ENCODE assay signal across 17 cellular contexts in genomic region chr18:10062292-10062940, GRCh38.
DNase-seq lines count a peak whose midpoint lies in the region; ATAC-seq and TF ChIP-seq lines count a peak whose summit lies in the region.
"Had no signal": no experiment of that assay in that cellular context is flagged by ENCODE, and none has a peak within 500 bp of the region (broad histone marks: within the 10 kb centered on the region; RNA-seq: fewer than 3 reads in every experiment).

No MANE protein-coding gene starts in this region.

- H3K36me3 Mint-ChIP-seq in dendritic cell treated with granulocyte-macrophage colony-stimulating factor and Interleukin-4, amounts not matched to agents 40 ng/mL and 50 ng/mL, for 4 days (ENCODE audit: low read depth) = no peaks in the 10 kb centered on the region
- H3K36me3 Mint-ChIP-seq in nephron progenitor cell (ENCODE audit: low read depth) = no peaks in the 10 kb centered on the region
- H3K36me3 Mint-ChIP-seq: naive thymus-derived CD4-positive, alpha-beta T cell had no signal

- no peak overlapping the region for H3K4me3 ChIP-seq in AG10803 (ENCODE audit: low read length)

- intact Hi-C loops in dendritic cell treated with granulocyte-macrophage colony-stimulating factor and Interleukin-4, amounts not matched to agents 40 ng/mL and 50 ng/mL, for 4 days (cut with micrococcal nuclease) = no loop called here

- no peak overlapping the region for H3K4me3 Mint-ChIP-seq in dendritic cell treated with granulocyte-macrophage colony-stimulating factor and Interleukin-4, amounts not matched to agents 40 ng/mL and 50 ng/mL, for 4 days
- no peak overlapping the region for H3K4me3 Mint-ChIP-seq in nephron progenitor cell
- H3K4me3 Mint-ChIP-seq: naive thymus-derived CD4-positive, alpha-beta T cell had no signal

- TF ChIP-seq CTCF in AG10803 (conservative IDR thresholded peaks at IDR 0.05; ENCODE audit: low read length) = no peak
- no peak for TF ChIP-seq CTCF in nephron progenitor cell (IDR thresholded peaks at IDR 0.05)
- TF ChIP-seq CTCF in GM13977 (IDR thresholded peaks at IDR 0.05; ENCODE audit: extremely low read depth, insufficient read depth, missing control alignments) = no peak

- DNase-seq in AG10803 (ENCODE audit: low read depth) (peak; percentile 56), M059J (ENCODE audit: low read depth) (peak; percentile 61), nephron progenitor cell (no peak), cerebellum (ENCODE audit: low spot score) (no peak), NCI-H510A (lab: John Stamatoyannopoulos, UW) (no peak), GM13977 (ENCODE audit: low spot score) (no peak)
- DNase-seq: activated CD4-positive, CD25-positive, alpha-beta regulatory T cell; activated gamma-delta T cell treated with Interleukin-2 at 50 U/mL for 16 hours; BE2C; brain microvascular endothelial cell; naive thymus-derived CD4-positive, alpha-beta T cell; NCI-H1694 treated with DMSO at 0.1 percent for 48 hours; NCI-H524 treated with DMSO at 0.1 percent for 48 hours; substantia nigra had no signal

- peaks cover 58% of the 10 kb centered on the region for H3K4me1 Mint-ChIP-seq in dendritic cell treated with granulocyte-macrophage colony-stimulating factor and Interleukin-4, amounts not matched to agents 40 ng/mL and 50 ng/mL, for 4 days (ENCODE audit: low read depth)
- peaks cover 62% of the 10 kb centered on the region for H3K4me1 Mint-ChIP-seq in nephron progenitor cell

- H3K27me3 Mint-ChIP-seq in dendritic cell treated with granulocyte-macrophage colony-stimulating factor and Interleukin-4, amounts not matched to agents 40 ng/mL and 50 ng/mL, for 4 days = peaks cover 2% of the 10 kb centered on the region
- peaks cover 8% of the 10 kb centered on the region for H3K27me3 Mint-ChIP-seq in nephron progenitor cell (ENCODE audit: low read depth, poor library complexity)

- peaks cover 8% of the 10 kb centered on the region for H3K9me3 Mint-ChIP-seq in dendritic cell treated with granulocyte-macrophage colony-stimulating factor and Interleukin-4, amounts not matched to agents 40 ng/mL and 50 ng/mL, for 4 days
- peaks cover 5% of the 10 kb centered on the region for H3K9me3 Mint-ChIP-seq in nephron progenitor cell
- H3K9me3 Mint-ChIP-seq: naive thymus-derived CD4-positive, alpha-beta T cell had no signal

- in situ Hi-C loops in GM13977 (cut with MboI; ENCODE audit: low pct_unique_long_range_greater_than_20kb, low sequenced_read_pairs, unreplicated experiment) = no loop called here

- H3K27ac Mint-ChIP-seq in dendritic cell treated with granulocyte-macrophage colony-stimulating factor and Interleukin-4, amounts not matched to agents 40 ng/mL and 50 ng/mL, for 4 days = peak overlapping the region; percentile 20
- H3K27ac Mint-ChIP-seq in nephron progenitor cell = peak overlapping the region; percentile 81
- H3K27ac Mint-ChIP-seq: naive thymus-derived CD4-positive, alpha-beta T cell had no signal

- no peak for ATAC-seq in GM18861 (IDR thresholded peaks at IDR 0.05; ENCODE audit: unreplicated experiment)
- ATAC-seq: naive thymus-derived CD4-positive, alpha-beta T cell; Panc1 had no signal

Comparison
In these comparisons a context has a peak if more than half of its experiments do, and no peak if none do; other contexts are left out.
1. DNase-seq: peak in AG10803 (single experiment) and M059J (single experiment); none in nephron progenitor cell (single experiment), cerebellum (single experiment), NCI-H510A (single experiment) and GM13977 (single experiment).